Comparison of ENCODE assay signal across 8 cellular contexts in the genomic region with DNA sequence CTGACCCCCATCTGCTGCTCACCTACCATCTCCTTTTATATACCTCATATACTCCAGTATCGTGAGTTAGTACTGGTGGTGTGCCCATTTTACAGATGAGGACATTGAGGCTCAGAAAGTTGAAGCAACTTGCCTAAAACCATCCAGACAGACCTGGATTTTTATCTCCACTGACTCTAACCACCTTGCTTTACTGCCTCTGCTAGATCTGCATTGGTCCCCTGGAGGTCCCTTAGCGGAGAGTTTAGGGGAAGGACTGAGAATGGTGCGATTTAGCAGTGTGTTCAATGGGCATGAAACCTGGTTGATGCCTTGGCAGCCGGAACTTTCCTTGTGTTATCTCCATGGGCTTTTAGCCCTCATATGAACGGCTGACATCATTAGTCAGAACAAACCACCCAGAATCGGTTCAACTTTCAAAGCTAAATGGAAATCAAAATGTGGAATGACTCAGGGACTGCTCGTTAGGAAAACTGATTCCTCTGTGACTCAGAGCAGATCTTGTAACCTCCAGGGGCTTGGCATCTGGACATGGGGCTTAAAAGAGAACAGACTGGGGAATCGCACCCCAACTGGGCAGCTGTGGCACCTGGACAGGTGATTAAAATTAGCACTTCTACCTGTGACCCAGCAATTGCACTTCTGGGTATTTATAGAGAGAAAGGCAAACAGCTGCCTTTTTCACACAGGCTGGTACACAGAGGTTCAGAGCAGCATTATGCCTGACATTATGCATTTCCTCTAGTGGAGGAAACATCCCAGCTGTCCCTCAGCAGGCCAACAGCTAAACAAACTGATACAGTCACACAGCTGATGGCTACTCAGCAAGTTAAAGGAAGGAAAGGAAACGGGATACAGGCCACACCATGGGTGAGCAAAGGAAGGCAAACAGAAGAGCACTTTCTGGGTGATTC. TPM values are rescaled to one million over a fixed set of nuclear protein-coding genes. Genes with fewer than 3 reads are reported as not detected.
A peak's percentile ranks its signal among the peaks of the same experiment; 100 is the strongest.
DNase-seq lines count a peak whose midpoint lies in the region; ATAC-seq, FAIRE-seq and TF ChIP-seq lines count a peak whose summit lies in the region.

No MANE protein-coding gene starts in this region.

- H3K9ac ChIP-seq in K562 (ENCODE audit: insufficient read depth in 1 of 2, low read depth in 2 of 2, low read length in 2 of 2): no peak overlapping the region

- H3K36me3 ChIP-seq in K562 (ENCODE audit: control insufficient read depth, insufficient read depth, low read length): no peaks in the 10 kb centered on the region

- no peaks in the 10 kb centered on the region for H3K9me1 ChIP-seq in K562 (ENCODE audit: control insufficient read depth, insufficient read depth, low read length)

- POLR2A ChIA-PET in A549 (lab: Yijun Ruan, JAX) (interaction anchor here (1.0 to 3.3 kb wide), 5 partner anchors 10 to 26 kb away, joined by 3 to 18 read pairs (median 4); partner anchors contain the start of gene TMEM51), K562 (lab: Yijun Ruan, JAX) (interaction anchor here (0.6 to 1.5 kb wide), 2 partner anchors 20 to 217 kb away, joined by 3 to 4 read pairs; no protein-coding TSS in a partner anchor)

- H4K20me1 ChIP-seq in K562 (replicated peaks; ENCODE audit: control insufficient read depth, insufficient read depth, low read length): peaks cover 15% of the 10 kb centered on the region; the same call in 1 of the 2 replicates

- H3K4me1 ChIP-seq in A549 (peaks cover 74% of the 10 kb centered on the region), K562 (replicated peaks in 1 of 2; ENCODE audit: control insufficient read depth in 2 of 2, insufficient read depth in 2 of 2, low read length in 2 of 2) (peaks cover 8 to 9% of the 10 kb centered on the region in 2 experiments; a peak in 3 of 5 replicates)

- H3K4me2 ChIP-seq in A549 (peak overlapping the region; percentile 80), K562 (ENCODE audit: insufficient read depth, low read length) (no peak overlapping the region)

- H3K79me2 ChIP-seq in K562 (ENCODE audit: control insufficient read depth, insufficient read depth, low read length): no peaks in the 10 kb centered on the region

- in situ Hi-C loops in K562 (cut with MboI): no loop called here

- no peaks in the 10 kb centered on the region for H3K9me3 ChIP-seq in A549
- H3K9me3 ChIP-seq in K562 (replicated peaks; ENCODE audit: control insufficient read depth, insufficient read depth, low read depth, low read length): no peaks in the 10 kb centered on the region

- DNase-seq in A549 (ENCODE audit: low read depth in 1 of 2, low spot score in 1 of 2) (peak in 1 of 2 experiments; percentile 79), NCI-H1092 (lab: John Stamatoyannopoulos, UW) (peak; percentile 81), K562 (ENCODE audit: extremely low read depth in 1 of 4, low spot score in 3 of 4) (no peak), left kidney (ENCODE audit: low read depth, low spot score) (peak; percentile 82)
- no peak for DNase-seq in stimulated activated CD4-positive, alpha-beta T cell treated with anti-CD3 and anti-CD28 coated beads, Interleukin-15, amount 100 ng/mL, for 24 hours

- no peak for FAIRE-seq in A549 (lab: Jason Lieb, UNC)
- no peak for FAIRE-seq in K562 (lab: Jason Lieb, UNC)

- TF ChIP-seq RAD21 in A549 (conservative IDR thresholded peaks at IDR 0.05 in 1 of 2, IDR thresholded peaks at IDR 0.05 in 1 of 2) (no peak), K562 (CRISPR knock-in tag; conservative IDR thresholded peaks at IDR 0.05 in 1 of 2, IDR thresholded peaks at IDR 0.05 in 1 of 2) (no peak)

- 19% methylated on average over 8 of the region's 9 CpGs for whole genome bisulfite sequencing in A549 (ENCODE audit: missing lambda C conversion rate)
- WGBS in K562 (ENCODE audit: insufficient coverage, low coverage, missing lambda C conversion rate): 9% methylated on average over 9 of the region's 9 CpGs

- peak overlapping the region; percentile 82 to 88 for H3K27ac ChIP-seq in A549
- no peak overlapping the region for H3K27ac ChIP-seq in K562 (ENCODE audit: extremely low read depth, low read depth, low read length)

- TF ChIP-seq POLR2A in A549 (IDR thresholded peaks at IDR 0.05; ENCODE audit: low read length) (no peak), K562 (conservative IDR thresholded peaks at IDR 0.05) (no peak)

- TF ChIP-seq CTCF in A549 (IDR thresholded peaks at IDR 0.05) (no peak), K562 (IDR thresholded peaks at IDR 0.05 in 2 of 3, conservative IDR thresholded peaks at IDR 0.05 in 1 of 3; ENCODE audit: insufficient read depth in 2 of 3, low read depth in 1 of 3, low read length in 3 of 3) (no peak)

- CTCF ChIA-PET in A549 (lab: Yijun Ruan, JAX): interaction anchor here (0.8 to 2.2 kb wide), 7 partner anchors 10 to 252 kb away, joined by 3 to 7 read pairs (median 4); partner anchors contain the start of gene TMEM51
- CTCF ChIA-PET in K562 (lab: Yijun Ruan, JAX; ENCODE audit: low intra/inter-chr PET ratio): interaction anchor here (0.6 kb wide), 1 partner anchor 1875 kb away, joined by 3 read pairs; no protein-coding TSS in a partner anchor

- peaks cover 30 to 57% of the 10 kb centered on the region in 2 experiments for H3K27me3 ChIP-seq in K562 (ENCODE audit: control insufficient read depth in 2 of 2, insufficient read depth in 2 of 2, low read length in 2 of 2)

- H3K4me3 ChIP-seq in A549: no peak overlapping the region
- H3K4me3 ChIP-seq in K562: no peak overlapping the region

- H2AFZ ChIP-seq in K562 (ENCODE audit: low read depth, low read length): no peak overlapping the region

- peak; percentile 59 to 70; a peak in 2 of 5 replicates for TF ChIP-seq EP300 in A549 (IDR thresholded peaks at IDR 0.05)
- TF ChIP-seq EP300 in K562 (IDR thresholded peaks at IDR 0.05; ENCODE audit: low read length): no peak

- ATAC-seq in A549: peak; percentile 87 to 91
- no peak for ATAC-seq in K562
- ATAC-seq in GM19452 (IDR thresholded peaks at IDR 0.05; ENCODE audit: unreplicated experiment): no peak
- no peak for ATAC-seq in GM18520 (IDR thresholded peaks at IDR 0.05; ENCODE audit: unreplicated experiment)
- no peak for ATAC-seq in HG02759 (IDR thresholded peaks at IDR 0.05; ENCODE audit: unreplicated experiment)

- intact Hi-C loops in K562 (cut with micrococcal nuclease): no loop called here

- BruUV-seq in K562 (replicated peaks; lab: Mats Ljungman, UMichigan): no TSS peak

TF ChIP-seq in A549, 52 proteins besides CTCF, POLR2A, EP300 and RAD21 (continues in another document):
- TF ChIP-seq MAFK (IDR thresholded peaks at IDR 0.05; ENCODE audit: partially characterized antibody) (peak; percentile 40), ESRRA (IDR thresholded peaks at IDR 0.05; ENCODE audit: borderline replicate concordance, low read length) (no peak), KDM1A (IDR thresholded peaks at IDR 0.05; ENCODE audit: low read depth) (peak; percentile 97), RCOR1 (IDR thresholded peaks at IDR 0.05; ENCODE audit: low read depth, low read length) (no peak)
- TF ChIP-seq, protein P1, sequence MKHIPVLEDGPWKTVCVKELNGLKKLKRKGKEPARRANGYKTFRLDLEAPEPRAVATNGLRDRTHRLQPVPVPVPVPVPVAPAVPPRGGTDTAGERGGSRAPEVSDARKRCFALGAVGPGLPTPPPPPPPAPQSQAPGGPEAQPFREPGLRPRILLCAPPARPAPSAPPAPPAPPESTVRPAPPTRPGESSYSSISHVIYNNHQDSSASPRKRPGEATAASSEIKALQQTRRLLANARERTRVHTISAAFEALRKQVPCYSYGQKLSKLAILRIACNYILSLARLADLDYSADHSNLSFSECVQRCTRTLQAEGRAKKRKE (CRISPR knock-in tag; IDR thresholded peaks at IDR 0.05; ENCODE audit: low read depth): 0 out of 2 replicates have a peak, but pooled peaks have one; percentile 47

TF ChIP-seq in K562, 482 proteins besides CTCF, POLR2A, EP300 and RAD21 (continues in another document):
- TF ChIP-seq ADNP (tag; IDR thresholded peaks at IDR 0.05): peak; percentile 87
- peak; percentile 65; the same call in 1 of the 2 replicates for TF ChIP-seq HDAC2 (IDR thresholded peaks at IDR 0.05)
- no peak for TF ChIP-seq CCAR2 (IDR thresholded peaks at IDR 0.05; ENCODE audit: low read depth, low read length)
- peak; percentile 96 for TF ChIP-seq RBM25 (IDR thresholded peaks at IDR 0.05; ENCODE audit: low read depth, low read length, severe bottlenecking)
- peak; percentile 93 for TF ChIP-seq CHD4 (IDR thresholded peaks at IDR 0.05; ENCODE audit: insufficient read depth, insufficient replicate concordance, low read depth, low read length, poor library complexity, severe bottlenecking)
- TF ChIP-seq NR2F6 (CRISPR knock-in tag; IDR thresholded peaks at IDR 0.05): no peak
- TF ChIP-seq PHB (CRISPR knock-in tag; IDR thresholded peaks at IDR 0.05): 0 out of 2 replicates have a peak, but pooled peaks have one; percentile 26
- 0 out of 2 replicates have a peak, but pooled peaks have one; percentile 17 for TF ChIP-seq ZNF589 (CRISPR knock-in tag; IDR thresholded peaks at IDR 0.05; ENCODE audit: low read depth)
- TF ChIP-seq KDM1A (IDR thresholded peaks at IDR 0.05): peak; percentile 62 to 66
- TF ChIP-seq BCOR (IDR thresholded peaks at IDR 0.05): peak; percentile 88

RNA-seq across cellular contexts. Expression of gene TMEM51, which starts 25.3 kb away (rescaled TPM):
- 14.3 and 20.0 TPM in 2 replicates for polyA plus RNA-seq in A549 (2011; rRNA removed)
- 21.8 and 26.3 TPM in 2 replicates for polyA plus RNA-seq in A549 (2012; cell fraction: cytosol; rRNA removed)
- polyA plus RNA-seq in A549 (2012; cell fraction: nucleus; rRNA removed): 34.5 and 38.7 TPM in 2 replicates
- polyA plus RNA-seq in A549 (2017; fragmentation: RNase III; extraction: RNeasy Plus Mini Kit Qiagen cat#74134 plus additional on column Dnase treatment): 20.9 to 24.2 TPM (median 22.8 TPM) in 3 replicates
- polyA minus RNA-seq in A549 (2011; rRNA and poly(A)+ RNA removed): 8.4 and 9.5 TPM in 2 replicates
- total RNA-seq in K562 (2011; cell fraction: chromatin; rRNA removed; ENCODE audit: low replicate concordance): not detected in 2 replicates
- total RNA-seq in K562 (2011; cell fraction: nucleolus; rRNA removed): 0.50 and 0.53 TPM in 2 replicates
- 0.37 TPM in 1 of 2 replicates, not detected in the other for total RNA-seq in K562 (2011; cell fraction: nucleoplasm; rRNA removed)
- 0.95 and 1.1 TPM in 2 replicates for total RNA-seq in K562 (2014; rRNA removed)
- 0.16 and 0.55 TPM in 2 replicates for total RNA-seq in K562 (2014; rRNA removed; fragmentation: Illumina TruSeq; extraction: Trizol)
- total RNA-seq in K562 (2015; rRNA removed; fragmentation: Illumina TruSeq; extraction: Trizol): 0.58 and 0.64 TPM in 2 replicates
- 0.80 and 1.0 TPM in 2 replicates for total RNA-seq in K562 (2021)
- polyA plus RNA-seq in K562 (2011; rRNA removed): 0.13 and 0.49 TPM in 2 replicates
- polyA plus RNA-seq in K562 (2011; cell fraction: cytosol; rRNA removed): 0.33 and 0.47 TPM in 2 replicates
- 0.21 and 0.34 TPM in 2 replicates for polyA plus RNA-seq in K562 (2011; cell fraction: nucleus; rRNA removed)
- 1.5 and 1.7 TPM in 2 replicates for polyA plus RNA-seq in K562 (2012)
- 0.88 and 0.94 TPM in 2 replicates for polyA plus RNA-seq in K562 (2014; fragmentation: Illumina TruSeq; extraction: Trizol)
- under 1 TPM; 0.06 to 0.07 TPM for polyA plus RNA-seq in K562 (2014; fragmentation: Nextera tagmentation; extraction: Ambion mirVana)
- polyA plus RNA-seq in K562 (2014; rRNA removed): 0.62 and 1.4 TPM in 2 replicates
- 0.15 TPM in 1 of 2 replicates, not detected in the other for polyA minus RNA-seq in K562 (2011; rRNA and poly(A)+ RNA removed)
- polyA minus RNA-seq in K562 (2011; cell fraction: cytosol; rRNA and poly(A)+ RNA removed): 0.73 TPM in 1 of 2 replicates, not detected in the other
- polyA minus RNA-seq in K562 (2011; cell fraction: nucleus; rRNA and poly(A)+ RNA removed): 0.44 TPM in 1 of 2 replicates, not detected in the other

Comparison
In these comparisons a context has a peak if more than half of its experiments do, and no peak if none do; other contexts are left out.
1. ATAC-seq: peak in A549 (2 of 2); none in K562 (single experiment), GM19452 (single experiment), GM18520 (single experiment) and HG02759 (single experiment).
2. DNase-seq: peak in NCI-H1092 (single experiment) and left kidney (single experiment); none in K562 (0 of 4) and stimulated activated CD4-positive, alpha-beta T cell treated with anti-CD3 and anti-CD28 coated beads, Interleukin-15, amount 100 ng/mL, for 24 hours (single experiment).
3. RNA of gene TMEM51, which starts 25.3 kb away (polyA plus RNA-seq): 14.3 to 38.7 TPM in A549; 0.06 to 1.7 TPM in K562; every median in the first group is over 4 times any median in the second.
4. Of the 35 proteins assayed by ChIP-seq in both K562 and A549: peak only in K562: RCOR1; only in A549: EP300, JUNB and MAFK; in both: CHD4, HDAC2 and KDM1A; in neither: 26; mixed calls (peak in some experiments, not most) for 2.